8 cellular contexts compared by ENCODE assay signal in the genomic region with DNA sequence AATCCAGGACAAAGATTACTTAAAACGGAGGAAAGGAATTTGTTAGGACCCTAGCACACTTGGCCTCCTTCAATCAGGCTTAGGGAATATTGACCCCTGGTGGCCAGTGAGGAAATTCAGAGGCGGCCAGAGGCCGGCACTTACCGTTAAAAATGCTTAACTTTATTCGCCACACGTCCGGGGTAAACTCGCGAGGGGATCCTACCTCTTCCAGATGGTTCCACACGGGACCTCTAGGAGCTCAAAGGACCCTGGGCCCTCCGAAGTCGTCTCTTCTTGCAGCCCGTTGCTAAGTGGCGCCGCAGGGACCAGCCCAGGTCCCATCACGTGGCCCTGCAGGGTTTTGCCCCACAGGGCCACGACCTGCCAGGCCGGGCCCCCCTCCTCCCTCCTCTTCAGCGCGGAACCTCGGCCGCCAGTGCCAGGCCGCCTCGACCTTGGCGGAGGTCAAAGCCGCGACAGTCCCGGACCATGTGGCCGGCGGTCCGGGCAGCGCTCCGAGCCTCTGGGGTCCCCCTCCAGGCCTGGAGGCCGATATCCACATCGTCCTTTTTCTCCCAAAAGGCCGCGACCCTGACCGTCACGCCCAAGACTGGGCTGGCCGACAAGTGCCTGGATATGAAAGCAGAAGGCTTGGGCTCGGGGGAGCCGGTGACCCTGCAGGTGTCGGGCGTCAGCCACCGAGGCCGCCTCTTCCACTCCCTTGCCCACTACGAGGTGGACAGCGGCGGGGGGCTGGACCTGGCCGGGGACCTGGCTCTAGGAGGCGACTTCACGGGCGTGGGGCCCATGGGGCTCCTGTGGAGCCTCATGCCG.
DNase-seq lines count a peak whose midpoint lies in the region; ATAC-seq and TF ChIP-seq lines count a peak whose summit lies in the region.

No MANE protein-coding gene starts in this region.

- H3K9me2 ChIP-seq in DOHH2 (replicated peaks; ENCODE audit: control insufficient read depth, low read length): no peaks in the 10 kb centered on the region

- ATAC-seq in HG03439 (IDR thresholded peaks at IDR 0.05; ENCODE audit: unreplicated experiment) (peak; percentile 58), HG03280 (IDR thresholded peaks at IDR 0.05; ENCODE audit: unreplicated experiment) (no peak)

- no peaks in the 10 kb centered on the region for H3K36me3 ChIP-seq in DOHH2 (ENCODE audit: control insufficient read depth, low read length)

- peaks cover 32% of the 10 kb centered on the region for H3K27me3 ChIP-seq in DOHH2 (ENCODE audit: control insufficient read depth, low read length)

- no peaks in the 10 kb centered on the region for H3K9me3 ChIP-seq in DOHH2 (ENCODE audit: control insufficient read depth, insufficient read depth, low read length)

- H3K4me1 ChIP-seq in DOHH2 (ENCODE audit: control insufficient read depth, low read length): peaks cover 15% of the 10 kb centered on the region

- peak overlapping the region; percentile 66 for H3K4me2 ChIP-seq in DOHH2 (ENCODE audit: low read length)

- no peaks in the 10 kb centered on the region for H3K79me2 ChIP-seq in DOHH2 (ENCODE audit: control insufficient read depth, low read length)

- H4K20me1 ChIP-seq in DOHH2 (ENCODE audit: control insufficient read depth, insufficient read depth, low read depth, low read length): no peaks in the 10 kb centered on the region

- H3K4me3 ChIP-seq in DOHH2 (ENCODE audit: low read length) (peak overlapping the region; percentile 61), epithelial cell of esophagus (ENCODE audit: low read length) (peak overlapping the region; percentile 53)

- H3F3A ChIP-seq in DOHH2 (ENCODE audit: control insufficient read depth, insufficient read depth): no peaks in the 10 kb centered on the region

- TF ChIP-seq CTCF in DOHH2 (IDR thresholded peaks at IDR 0.05; ENCODE audit: low read depth, low read length, poor library complexity, severe bottlenecking) (peak; percentile 76), epithelial cell of esophagus (IDR thresholded peaks at IDR 0.05; ENCODE audit: insufficient read depth, low read depth, low read length, missing control alignments) (peak; percentile 87)

- peak; percentile 83 for DNase-seq in NOMO-1 treated with DMSO at 0.1 percent for 48 hours (lab: John Stamatoyannopoulos, UW; ENCODE audit: unreplicated experiment)
- DNase-seq in activated T-cell treated with anti-CD3 and anti-CD28 coated beads, Interleukin-2, amount 50 U/mL, for 1 hour: peak; percentile 58
- peak; percentile 65 for DNase-seq in epithelial cell of esophagus (ENCODE audit: low read depth)
- DNase-seq in middle frontal gyrus (ENCODE audit: extremely low spot score, low spot score): peak; percentile 50
- DNase-seq in stimulated activated CD8-positive, alpha-beta memory T cell treated with anti-CD3 and anti-CD28 coated beads, Interleukin-4, amount 100 ng/mL, for 24 hours (ENCODE audit: low read depth): peak; percentile 29

- no peak overlapping the region for H3K27ac ChIP-seq in DOHH2 (ENCODE audit: low read depth, low read length)

Comparison
In these comparisons a context has a peak if more than half of its experiments do, and no peak if none do; other contexts are left out.
1. DNase-seq: peak in every context shown above with its lines; median percentile 83 in NOMO-1 treated with DMSO at 0.1 percent for 48 hours; 65 in epithelial cell of esophagus; 58 in activated T-cell treated with anti-CD3 and anti-CD28 coated beads, Interleukin-2, amount 50 U/mL, for 1 hour; 50 in middle frontal gyrus; 29 in stimulated activated CD8-positive, alpha-beta memory T cell treated with anti-CD3 and anti-CD28 coated beads, Interleukin-4, amount 100 ng/mL, for 24 hours.